ENCODE assay signal across 15 cellular contexts in genomic region chr3:43907508-43907858, GRCh38.
DNase-seq lines count a peak whose midpoint lies in the region; ATAC-seq and TF ChIP-seq lines count a peak whose summit lies in the region.
"Had no signal": no experiment of that assay in that cellular context is flagged by ENCODE, and none has a peak within 500 bp of the region (broad histone marks: within the 10 kb centered on the region; RNA-seq: fewer than 3 reads in every experiment).

No MANE protein-coding gene starts in this region.

- H3K4me3 Mint-ChIP-seq in glutamatergic neuron (ENCODE audit: unreplicated experiment): peak overlapping the region; percentile 68
- no peak overlapping the region for H3K4me3 Mint-ChIP-seq in effector memory CD8-positive, alpha-beta T cell

- H3K36me3 Mint-ChIP-seq in glutamatergic neuron (ENCODE audit: unreplicated experiment): no peaks in the 10 kb centered on the region
- H3K36me3 Mint-ChIP-seq in effector memory CD8-positive, alpha-beta T cell (ENCODE audit: insufficient read depth): no peaks in the 10 kb centered on the region

- TF ChIP-seq CTCF in glutamatergic neuron (IDR thresholded peaks at IDR 0.05; ENCODE audit: partially characterized antibody, unreplicated experiment): no peak
- TF ChIP-seq CTCF in hepatocyte (IDR thresholded peaks at IDR 0.05; ENCODE audit: poor library complexity): no peak

- H3K9me3 Mint-ChIP-seq in glutamatergic neuron (ENCODE audit: unreplicated experiment): no peaks in the 10 kb centered on the region
- H3K9me3 Mint-ChIP-seq in effector memory CD8-positive, alpha-beta T cell: no peaks in the 10 kb centered on the region

- no peak overlapping the region for H3K9ac ChIP-seq in mesenchymal stem cell (ENCODE audit: low read length)

- H3K23ac ChIP-seq in mesenchymal stem cell (ENCODE audit: low read length in 2 of 2): no peak overlapping the region

- no peak overlapping the region for H4K8ac ChIP-seq in mesenchymal stem cell (ENCODE audit: low read length)

- no peak overlapping the region for H2BK120ac ChIP-seq in mesenchymal stem cell (ENCODE audit: low read depth, low read length)

- no CpG with 5 or more reads among the region's 1 CpG for WGBS in mesenchymal stem cell
- 70% methylated on average over 1 of the region's 1 CpG for WGBS in hepatocyte (ENCODE audit: low lambda C conversion rate, missing lambda C conversion rate)

- H3K27ac ChIP-seq in mesenchymal stem cell (ENCODE audit: low read length, poor library complexity, severe bottlenecking) (no peak overlapping the region), hepatocyte (no peak overlapping the region)
- H3K27ac ChIP-seq: neutrophil had no signal

- no peak overlapping the region for H2AFZ ChIP-seq in mesenchymal stem cell (ENCODE audit: low read depth, low read length)
- H2AFZ ChIP-seq in hepatocyte: no peak overlapping the region

- H2BK15ac ChIP-seq in mesenchymal stem cell (ENCODE audit: low read depth, poor library complexity, severe bottlenecking): no peak overlapping the region

- H2BK5ac ChIP-seq in mesenchymal stem cell (ENCODE audit: low read depth, low read length, poor library complexity, severe bottlenecking): no peak overlapping the region

- H2BK12ac ChIP-seq in mesenchymal stem cell (ENCODE audit: low read length in 2 of 2): no peak overlapping the region

- H2AK5ac ChIP-seq in mesenchymal stem cell (ENCODE audit: low read length, severe bottlenecking): no peak overlapping the region

- peak overlapping the region; percentile 87 for H3K27ac Mint-ChIP-seq in glutamatergic neuron (ENCODE audit: unreplicated experiment)
- peak overlapping the region in 1 of 2 donors; percentile 15 for H3K27ac Mint-ChIP-seq in effector memory CD8-positive, alpha-beta T cell

- no peaks in the 10 kb centered on the region for H3K9me2 ChIP-seq in hepatocyte (replicated peaks; ENCODE audit: insufficient read depth)

- H3K4me1 Mint-ChIP-seq in glutamatergic neuron (ENCODE audit: low read depth, unreplicated experiment): peaks cover 20% of the 10 kb centered on the region
- peaks cover 0 to 3% of the 10 kb centered on the region in 2 donors for H3K4me1 Mint-ChIP-seq in effector memory CD8-positive, alpha-beta T cell (ENCODE audit: low read depth in 2 of 2)

- ATAC-seq in GM18907 (IDR thresholded peaks at IDR 0.05; ENCODE audit: unreplicated experiment) (peak; percentile 95), HG02571 (IDR thresholded peaks at IDR 0.05; ENCODE audit: unreplicated experiment) (peak; percentile 88), HG03460 (IDR thresholded peaks at IDR 0.05; ENCODE audit: unreplicated experiment) (peak; percentile 97)
- ATAC-seq in effector memory CD8-positive, alpha-beta T cell (replicated peaks): no peak

- H3K79me2 ChIP-seq in hepatocyte: no peaks in the 10 kb centered on the region

- H3K14ac ChIP-seq in mesenchymal stem cell (ENCODE audit: low read length in 2 of 2): no peak overlapping the region

- H3K9me3 ChIP-seq in mesenchymal stem cell (ENCODE audit: control insufficient read depth, low read length) (no peaks in the 10 kb centered on the region), hepatocyte (ENCODE audit: low read depth) (no peaks in the 10 kb centered on the region)
- H3K9me3 ChIP-seq: neutrophil had no signal

- H4K91ac ChIP-seq in mesenchymal stem cell (ENCODE audit: low read length): no peak overlapping the region

- no peak overlapping the region for H3K4me3 ChIP-seq in mesenchymal stem cell (ENCODE audit: insufficient read depth in 1 of 2, low read depth in 1 of 2, low read length in 2 of 2)
- H3K4me3 ChIP-seq in hepatocyte: no peak overlapping the region

- no peak overlapping the region for H3K4ac ChIP-seq in mesenchymal stem cell (ENCODE audit: low read depth in 1 of 2, low read length in 2 of 2)

- no peak overlapping the region for H3K4me2 ChIP-seq in mesenchymal stem cell (ENCODE audit: low read length, poor library complexity, severe bottlenecking)
- H3K4me2 ChIP-seq in hepatocyte: no peak overlapping the region

- no peak overlapping the region for H3K18ac ChIP-seq in mesenchymal stem cell (ENCODE audit: low read depth in 1 of 2, low read length in 2 of 2)

- H3K36me3 ChIP-seq in mesenchymal stem cell (ENCODE audit: control insufficient read depth in 1 of 2, insufficient read depth in 2 of 2, low read depth in 1 of 2, low read length in 2 of 2) (no peaks in the 10 kb centered on the region), hepatocyte (replicated peaks; ENCODE audit: insufficient read depth, low read depth) (no peaks in the 10 kb centered on the region)
- H3K36me3 ChIP-seq: neutrophil had no signal

- H3K27me3 Mint-ChIP-seq in glutamatergic neuron (ENCODE audit: unreplicated experiment): no peaks in the 10 kb centered on the region
- peaks cover 24 to 57% of the 10 kb centered on the region in 2 donors for H3K27me3 Mint-ChIP-seq in effector memory CD8-positive, alpha-beta T cell

- no peaks in the 10 kb centered on the region for H3K4me1 ChIP-seq in mesenchymal stem cell (ENCODE audit: control insufficient read depth, insufficient read depth, low read depth, low read length)
- no peaks in the 10 kb centered on the region for H3K4me1 ChIP-seq in hepatocyte (ENCODE audit: insufficient read depth)

- H4K20me1 ChIP-seq in hepatocyte (ENCODE audit: insufficient read depth, poor library complexity, severe bottlenecking): no peaks in the 10 kb centered on the region

- no peak for DNase-seq in glutamatergic neuron
- DNase-seq in mesenchymal stem cell: no peak
- no peak for DNase-seq in AG08396 (ENCODE audit: low spot score)
- DNase-seq in hepatocyte (ENCODE audit: low spot score): no peak
- DNase-seq in effector memory CD8-positive, alpha-beta T cell: no peak
- DNase-seq: aorta, DMS 273 treated with DMSO at 0.1 percent for 48 hours, erythroblast, HCEC 1CT, NCI-H146, Right ventricle myocardium superior had no signal

- H3K79me1 ChIP-seq in mesenchymal stem cell (replicated peaks; ENCODE audit: low read length, poor library complexity, severe bottlenecking): no peaks in the 10 kb centered on the region

- H3K27me3 ChIP-seq in mesenchymal stem cell (ENCODE audit: control insufficient read depth in 1 of 2, insufficient read depth in 1 of 2, low read length in 2 of 2) (no peaks in the 10 kb centered on the region), hepatocyte (no peaks in the 10 kb centered on the region)
